ENCODE assay signal across 9 cellular contexts in the genomic region with DNA sequence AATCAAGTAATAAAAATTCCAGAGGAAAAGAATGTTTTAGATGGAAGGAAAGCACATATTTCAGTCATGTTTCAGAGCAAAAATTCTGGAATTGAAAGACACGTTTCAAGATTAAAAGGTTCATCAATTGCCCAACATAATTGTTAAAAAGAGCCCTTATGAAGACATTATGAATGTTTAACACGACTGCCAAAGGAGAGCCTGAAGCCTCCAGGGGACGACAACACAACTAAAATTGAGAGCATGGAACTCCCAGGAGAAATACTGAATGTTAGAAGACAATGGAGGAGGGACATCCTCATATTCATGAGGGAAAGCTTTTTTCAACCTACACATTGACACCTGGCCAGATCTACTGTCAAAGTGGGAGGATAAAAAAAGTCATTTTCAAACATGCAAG. TPM values are rescaled to one million over a fixed set of nuclear protein-coding genes. Genes with fewer than 3 reads are reported as not detected.
DNase-seq lines count a peak whose midpoint lies in the region; ATAC-seq and TF ChIP-seq lines count a peak whose summit lies in the region.
"Had no signal": no experiment of that assay in that cellular context is flagged by ENCODE, and none has a peak within 500 bp of the region (broad histone marks: within the 10 kb centered on the region; RNA-seq: fewer than 3 reads in every experiment).

No MANE protein-coding gene starts in this region.

- no peaks in the 10 kb centered on the region for H4K20me1 ChIP-seq in PC-3 (ENCODE audit: low read length)

- no peaks in the 10 kb centered on the region for H3K36me3 ChIP-seq in PC-3 (ENCODE audit: low read depth, low read length)

- POLR2A ChIA-PET in PC-3 (lab: Charles Lee; ENCODE audit: unreplicated experiment), result no interaction called here

- CTCF ChIA-PET in PC-3 (lab: Charles Lee), result no interaction called here

- H3K27ac Mint-ChIP-seq in activated naive CD8-positive, alpha-beta T cell treated with anti-CD3 and anti-CD28 coated beads for 36 hours, result no peak overlapping the region
- H3K27ac Mint-ChIP-seq: effector memory CD8-positive, alpha-beta T cell had no signal

- no peaks in the 10 kb centered on the region for H3K79me2 ChIP-seq in PC-3 (ENCODE audit: low read length)

- H3K9me2 ChIP-seq in PC-3 (replicated peaks; ENCODE audit: low read length), result no peaks in the 10 kb centered on the region

- intact Hi-C loops in PC-3 (cut with micrococcal nuclease), result loop anchor here (5.0 to 10.0 kb wide), 2 partner anchors 374 to 682 kb away; no protein-coding TSS in a partner anchor

- H3K4me3 ChIP-seq in PC-3 (ENCODE audit: low read length), result no peak overlapping the region

- peaks cover 10% of the 10 kb centered on the region for H3K4me1 Mint-ChIP-seq in activated naive CD8-positive, alpha-beta T cell treated with anti-CD3 and anti-CD28 coated beads for 36 hours

- peak; percentile 55 for DNase-seq in AG20443 (ENCODE audit: low spot score)
- DNase-seq in PC-3, result peak; percentile 81
- DNase-seq in activated naive CD8-positive, alpha-beta T cell treated with anti-CD3 and anti-CD28 coated beads for 36 hours, result peak; percentile 8
- DNase-seq in kidney tubule cell (ENCODE audit: low spot score), result peak; percentile 56
- DNase-seq in stimulated activated CD8-positive, alpha-beta memory T cell treated with anti-CD3 and anti-CD28 coated beads, Interleukin-4, amount 100 ng/mL, for 48 hours, result peak; percentile 78
- no peak for DNase-seq in mesenteric fat pad (ENCODE audit: low spot score)
- DNase-seq in NCI-H748 (lab: John Stamatoyannopoulos, UW; ENCODE audit: unreplicated experiment), result no peak

- peaks cover 2% of the 10 kb centered on the region for H3K36me3 Mint-ChIP-seq in activated naive CD8-positive, alpha-beta T cell treated with anti-CD3 and anti-CD28 coated beads for 36 hours

- H3K27me3 ChIP-seq in PC-3 (ENCODE audit: low read length), result no peaks in the 10 kb centered on the region

- no peaks in the 10 kb centered on the region for H3K4me1 ChIP-seq in PC-3 (ENCODE audit: insufficient read depth, low read length)

- H3K4me2 ChIP-seq in PC-3 (ENCODE audit: low read length), result no peak overlapping the region

- no peaks in the 10 kb centered on the region for H3K27me3 Mint-ChIP-seq in activated naive CD8-positive, alpha-beta T cell treated with anti-CD3 and anti-CD28 coated beads for 36 hours
- H3K27me3 Mint-ChIP-seq: effector memory CD8-positive, alpha-beta T cell had no signal

- no peaks in the 10 kb centered on the region for H3K9me3 ChIP-seq in PC-3 (ENCODE audit: low read length)

- peak; percentile 96 for TF ChIP-seq CTCF in PC-3 (conservative IDR thresholded peaks at IDR 0.05; ENCODE audit: low read depth, low read length)

- H3K27ac ChIP-seq in PC-3 (ENCODE audit: low read length), result no peak overlapping the region

- no peak overlapping the region for H3K4me3 Mint-ChIP-seq in activated naive CD8-positive, alpha-beta T cell treated with anti-CD3 and anti-CD28 coated beads for 36 hours
- H3K4me3 Mint-ChIP-seq: effector memory CD8-positive, alpha-beta T cell had no signal

- H3K9ac ChIP-seq in PC-3 (ENCODE audit: low read length), result no peak overlapping the region

- H3K9me3 Mint-ChIP-seq in activated naive CD8-positive, alpha-beta T cell treated with anti-CD3 and anti-CD28 coated beads for 36 hours, result peaks cover 1% of the 10 kb centered on the region
- H3K9me3 Mint-ChIP-seq: effector memory CD8-positive, alpha-beta T cell had no signal

- ATAC-seq in GM19463 (IDR thresholded peaks at IDR 0.05; ENCODE audit: unreplicated experiment), result peak; percentile 29
- peak; percentile 86 for ATAC-seq in PC-3
- ATAC-seq: effector memory CD8-positive, alpha-beta T cell had no signal

- no TSS peak for BruUV-seq in PC-3 (replicated peaks; lab: Mats Ljungman, UMichigan)

- H2AFZ ChIP-seq in PC-3 (ENCODE audit: low read length), result peak overlapping the region; percentile 17; the same call in 1 of the 2 replicates

- no peaks in the 10 kb centered on the region for H3F3A ChIP-seq in PC-3 (ENCODE audit: low read length, unreplicated experiment)

RNA-seq across cellular contexts. Expression of a gene that starts 16.0 kb away (rescaled TPM):
- total RNA-seq in PC-3 (2014; rRNA removed) (not detected in 2 replicates), mesenteric fat pad (not detected)
- not detected for total RNA-seq in activated naive CD8-positive, alpha-beta T cell treated with anti-CD3 and anti-CD28 coated beads for 36 hours

RNA-seq across cellular contexts. Expression of a gene that starts 21.4 kb away (rescaled TPM):
- not detected in 2 replicates for total RNA-seq in PC-3 (2014; rRNA removed)
- not detected for total RNA-seq in activated naive CD8-positive, alpha-beta T cell treated with anti-CD3 and anti-CD28 coated beads for 36 hours
- total RNA-seq in mesenteric fat pad, result not detected

RNA-seq across cellular contexts. Expression of a gene that starts 26.2 kb away (rescaled TPM):
- total RNA-seq in PC-3 (2014; rRNA removed), result not detected in 2 replicates
- not detected for total RNA-seq in activated naive CD8-positive, alpha-beta T cell treated with anti-CD3 and anti-CD28 coated beads for 36 hours
- total RNA-seq in mesenteric fat pad, result not detected

RNA-seq across cellular contexts. Expression of a gene that starts 36.5 kb away (rescaled TPM):
- total RNA-seq in PC-3 (2014; rRNA removed) (not detected in 2 replicates), mesenteric fat pad (not detected)
- total RNA-seq in activated naive CD8-positive, alpha-beta T cell treated with anti-CD3 and anti-CD28 coated beads for 36 hours, result not detected

RNA-seq across cellular contexts. Expression of a gene that starts 44.3 kb away (rescaled TPM):
- total RNA-seq in PC-3 (2014; rRNA removed) (not detected in 2 replicates), mesenteric fat pad (not detected)
- not detected for total RNA-seq in activated naive CD8-positive, alpha-beta T cell treated with anti-CD3 and anti-CD28 coated beads for 36 hours

Comparison
In these comparisons a context has a peak if more than half of its experiments do, and no peak if none do; other contexts are left out.
1. DNase-seq: peak in AG20443 (single experiment), PC-3 (single experiment), activated naive CD8-positive, alpha-beta T cell treated with anti-CD3 and anti-CD28 coated beads for 36 hours (single experiment), kidney tubule cell (single experiment) and stimulated activated CD8-positive, alpha-beta memory T cell treated with anti-CD3 and anti-CD28 coated beads, Interleukin-4, amount 100 ng/mL, for 48 hours (single experiment); none in mesenteric fat pad (single experiment) and NCI-H748 (single experiment).